ENCODE assay signal across 8 cellular contexts in genomic region chr1:2412395-2412772, GRCh38. TPM values are rescaled to one million over a fixed set of nuclear protein-coding genes. Genes with fewer than 3 reads are reported as not detected.
DNase-seq lines count a peak whose midpoint lies in the region; ATAC-seq and TF ChIP-seq lines count a peak whose summit lies in the region.

TSS of gene PEX10 (minus strand) at chr1:2412564. CDS start at chr1:2412502, 62 bp downstream.

- peak within 1 kb of the TSS; percentile 90 for H3K4me3 Mint-ChIP-seq in activated T-helper 2 cell treated with anti-CD3 and anti-CD28 coated beads, Interferon-gamma antibody, Interleukin-2, Interleukin-4, amounts not matched to agents 10 μg/mL and 5 μg/mL and 100 μg/mL, durations not matched to agents 14 hours and 24 hours and 36 hours (ENCODE audit: low read depth)
- H3K4me3 Mint-ChIP-seq in naive thymus-derived CD8-positive, alpha-beta T cell = peak within 1 kb of the TSS; percentile 77 to 91 (median 86)
- peak within 1 kb of the TSS; percentile 91 to 92 for H3K4me3 Mint-ChIP-seq in stimulated activated naive B cell treated with anti-CD40 and anti-IgM and Interleukin-4, amounts not matched to agents 10 μg/mL and 1 μg/mL and 100 μg/mL, for 72 hours

- peak; percentile 74 for ATAC-seq in RWPE2 (ENCODE audit: low read depth)
- peak; percentile 78 to 88 for ATAC-seq in naive thymus-derived CD8-positive, alpha-beta T cell
- ATAC-seq in stimulated activated naive B cell treated with anti-CD40 and anti-IgM and Interleukin-4, amounts not matched to agents 10 μg/mL and 1 μg/mL and 100 μg/mL, for 72 hours (replicated peaks) = peak; percentile 89 to 93

- no peaks in the 10 kb centered on the region for H3K9me3 Mint-ChIP-seq in activated T-helper 2 cell treated with anti-CD3 and anti-CD28 coated beads, Interferon-gamma antibody, Interleukin-2, Interleukin-4, amounts not matched to agents 10 μg/mL and 5 μg/mL and 100 μg/mL, durations not matched to agents 14 hours and 24 hours and 36 hours
- H3K9me3 Mint-ChIP-seq in naive thymus-derived CD8-positive, alpha-beta T cell = no peaks in the 10 kb centered on the region
- H3K9me3 Mint-ChIP-seq in stimulated activated naive B cell treated with anti-CD40 and anti-IgM and Interleukin-4, amounts not matched to agents 10 μg/mL and 1 μg/mL and 100 μg/mL, for 72 hours = no peaks in the 10 kb centered on the region

- H3K4me1 ChIP-seq in RWPE2 (ENCODE audit: insufficient read depth, poor library complexity, severe bottlenecking) = peaks cover 21% of the 10 kb centered on the region

- H3K36me3 Mint-ChIP-seq in activated T-helper 2 cell treated with anti-CD3 and anti-CD28 coated beads, Interferon-gamma antibody, Interleukin-2, Interleukin-4, amounts not matched to agents 10 μg/mL and 5 μg/mL and 100 μg/mL, durations not matched to agents 14 hours and 24 hours and 36 hours (ENCODE audit: low read depth) = peaks cover 13% of the 10 kb centered on the region
- peaks cover 0 to 4% (median 0%) of the 10 kb centered on the region in 3 donors for H3K36me3 Mint-ChIP-seq in naive thymus-derived CD8-positive, alpha-beta T cell
- H3K36me3 Mint-ChIP-seq in stimulated activated naive B cell treated with anti-CD40 and anti-IgM and Interleukin-4, amounts not matched to agents 10 μg/mL and 1 μg/mL and 100 μg/mL, for 72 hours = peaks cover 16 to 19% of the 10 kb centered on the region in 2 donors

- peak within 1 kb of the TSS; percentile 80 for H3K4me3 ChIP-seq in LNCaP clone FGC (ENCODE audit: low read depth, low read length)
- H3K4me3 ChIP-seq in RWPE2 (ENCODE audit: severe bottlenecking) = peak within 1 kb of the TSS; percentile 87
- H3K4me3 ChIP-seq in fibroblast of mammary gland (ENCODE audit: control insufficient read depth, low read depth, low read length) = peak within 1 kb of the TSS; percentile 73

- peak within 1 kb of the TSS; percentile 88 for H3K27ac Mint-ChIP-seq in activated T-helper 2 cell treated with anti-CD3 and anti-CD28 coated beads, Interferon-gamma antibody, Interleukin-2, Interleukin-4, amounts not matched to agents 10 μg/mL and 5 μg/mL and 100 μg/mL, durations not matched to agents 14 hours and 24 hours and 36 hours
- H3K27ac Mint-ChIP-seq in naive thymus-derived CD8-positive, alpha-beta T cell = peak within 1 kb of the TSS; percentile 55 to 96 (median 87)
- H3K27ac Mint-ChIP-seq in stimulated activated naive B cell treated with anti-CD40 and anti-IgM and Interleukin-4, amounts not matched to agents 10 μg/mL and 1 μg/mL and 100 μg/mL, for 72 hours = peak within 1 kb of the TSS; percentile 96

- no peaks in the 10 kb centered on the region; the same call in 1 of the 2 replicates for H3K36me3 ChIP-seq in RWPE2 (ENCODE audit: low read depth)

- no peak for TF ChIP-seq CTCF in LNCaP clone FGC (IDR thresholded peaks at IDR 0.05; ENCODE audit: control insufficient read depth, extremely low read depth, insufficient read depth)
- no peak for TF ChIP-seq CTCF in RWPE2 (IDR thresholded peaks at IDR 0.05; ENCODE audit: poor library complexity, severe bottlenecking)
- no peak for TF ChIP-seq CTCF in fibroblast of mammary gland (conservative IDR thresholded peaks at IDR 0.05; ENCODE audit: control insufficient read depth, insufficient read depth, low read depth, low read length)

- no peaks in the 10 kb centered on the region for H3K27me3 ChIP-seq in RWPE2 (ENCODE audit: insufficient read depth, poor library complexity, severe bottlenecking)

- intact Hi-C loops in activated T-helper 2 cell treated with anti-CD3 and anti-CD28 coated beads, Interferon-gamma antibody, Interleukin-2, Interleukin-4, amounts not matched to agents 10 μg/mL and 5 μg/mL and 100 μg/mL, durations not matched to agents 14 hours and 24 hours and 36 hours (cut with micrococcal nuclease) = loop anchor here (1.0 to 10.0 kb wide), 5 partner anchors 21 to 232 kb away; partner anchors contain the start of genes MORN1, PANK4, PRXL2B and RER1

- no peaks in the 10 kb centered on the region for H3K27me3 Mint-ChIP-seq in activated T-helper 2 cell treated with anti-CD3 and anti-CD28 coated beads, Interferon-gamma antibody, Interleukin-2, Interleukin-4, amounts not matched to agents 10 μg/mL and 5 μg/mL and 100 μg/mL, durations not matched to agents 14 hours and 24 hours and 36 hours (ENCODE audit: low read depth)
- no peaks in the 10 kb centered on the region for H3K27me3 Mint-ChIP-seq in naive thymus-derived CD8-positive, alpha-beta T cell
- H3K27me3 Mint-ChIP-seq in stimulated activated naive B cell treated with anti-CD40 and anti-IgM and Interleukin-4, amounts not matched to agents 10 μg/mL and 1 μg/mL and 100 μg/mL, for 72 hours = peaks cover 0 to 9% of the 10 kb centered on the region in 2 donors

- POLR2A ChIA-PET in naive thymus-derived CD8-positive, alpha-beta T cell (lab: Charles Lee) = interaction anchor here (1.0 to 8.6 kb wide), 11 partner anchors 20 to 374 kb away, joined by 3 to 131 read pairs (median 7); partner anchors contain the start of genes MORN1, PANK4, PRXL2B and RER1

- H3K27ac ChIP-seq in RWPE2 (ENCODE audit: poor library complexity, severe bottlenecking) = peak within 1 kb of the TSS; percentile 67

- DNase-seq in EH (ENCODE audit: low read depth) (peak; percentile 95), H4 (ENCODE audit: low spot score) (peak; percentile 94), LNCaP clone FGC (ENCODE audit: low read depth) (peak; percentile 72), RWPE2 (ENCODE audit: low spot score) (peak; percentile 98), fibroblast of mammary gland (ENCODE audit: low read depth) (peak; percentile 88)
- peak; percentile 99 for DNase-seq in activated T-helper 2 cell treated with anti-CD3 and anti-CD28 coated beads, Interferon-gamma antibody, Interleukin-2, Interleukin-4, amounts not matched to agents 10 μg/mL and 5 μg/mL and 100 μg/mL, durations not matched to agents 14 hours and 24 hours and 36 hours (ENCODE audit: low spot score)
- peak; percentile 96 to 100 (median 98) for DNase-seq in naive thymus-derived CD8-positive, alpha-beta T cell
- DNase-seq in stimulated activated naive B cell treated with anti-CD40 and anti-IgM and Interleukin-4, amounts not matched to agents 10 μg/mL and 1 μg/mL and 100 μg/mL, for 72 hours = peak; percentile 99

- peaks cover 27% of the 10 kb centered on the region for H3K4me1 Mint-ChIP-seq in activated T-helper 2 cell treated with anti-CD3 and anti-CD28 coated beads, Interferon-gamma antibody, Interleukin-2, Interleukin-4, amounts not matched to agents 10 μg/mL and 5 μg/mL and 100 μg/mL, durations not matched to agents 14 hours and 24 hours and 36 hours (ENCODE audit: low read depth)
- peaks cover 27 to 57% (median 41%) of the 10 kb centered on the region in 4 donors for H3K4me1 Mint-ChIP-seq in naive thymus-derived CD8-positive, alpha-beta T cell
- H3K4me1 Mint-ChIP-seq in stimulated activated naive B cell treated with anti-CD40 and anti-IgM and Interleukin-4, amounts not matched to agents 10 μg/mL and 1 μg/mL and 100 μg/mL, for 72 hours = peaks cover 26 to 71% of the 10 kb centered on the region in 2 donors

- H3K9me3 ChIP-seq in RWPE2 (ENCODE audit: severe bottlenecking) = no peaks in the 10 kb centered on the region

RNA-seq across cellular contexts. Expression of gene PEX10, which starts in this region (rescaled TPM):
- 26.1 and 44.5 TPM in 2 replicates for total RNA-seq in H4 (2014; rRNA removed; shearing (Covaris generic))
- total RNA-seq in activated T-helper 2 cell treated with anti-CD3 and anti-CD28 coated beads, Interferon-gamma antibody, Interleukin-2, Interleukin-4, amounts not matched to agents 10 μg/mL and 5 μg/mL and 100 μg/mL, durations not matched to agents 14 hours and 24 hours and 36 hours = 17.6 and 18.2 TPM in 2 replicates
- total RNA-seq in naive thymus-derived CD8-positive, alpha-beta T cell = 10 to 100 TPM; 15.5 to 20.1 TPM
- 10 to 100 TPM in 1 of 3 donors, 1 to 10 TPM in 2; 7.5 to 10.4 (median 9.1) TPM for polyA plus RNA-seq in naive thymus-derived CD8-positive, alpha-beta T cell

Comparison
In these comparisons a context has a peak if more than half of its experiments do, and no peak if none do; other contexts are left out.
1. Peak in every context shown above with its lines: DNase-seq, ATAC-seq, H3K4me3 ChIP-seq and H3K27ac ChIP-seq.